ENCODE assay signal across 8 cellular contexts in the genomic region with DNA sequence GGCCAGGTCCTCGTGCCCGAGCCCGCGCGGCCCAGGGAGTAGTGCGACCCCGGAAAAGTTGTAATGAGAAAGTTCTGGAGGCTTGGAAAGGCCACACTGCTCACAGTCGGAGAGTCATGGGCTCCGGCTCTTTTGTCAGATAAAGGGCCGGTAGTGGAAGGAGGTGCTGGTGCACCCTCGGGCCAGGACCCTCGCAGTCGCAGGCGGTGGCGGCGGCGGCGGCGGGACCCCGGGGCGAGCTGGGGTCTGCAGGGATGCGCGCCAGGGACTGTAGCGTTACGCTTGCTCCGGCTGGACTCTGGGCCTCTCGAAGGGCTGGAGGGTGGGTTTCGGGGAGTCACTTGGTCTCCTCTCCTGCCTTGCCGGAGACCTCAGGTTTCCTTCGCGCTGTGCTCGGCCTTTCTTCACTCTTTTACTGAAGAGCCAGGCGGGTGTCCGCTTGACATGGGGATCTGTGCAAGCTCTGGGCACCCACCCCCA. TPM values are rescaled to one million over a fixed set of nuclear protein-coding genes. Genes with fewer than 3 reads are reported as not detected.
DNase-seq lines count a peak whose midpoint lies in the region; ATAC-seq and TF ChIP-seq lines count a peak whose summit lies in the region.

No MANE protein-coding gene starts in this region.

- TF ChIP-seq CTCF in CD8-positive, alpha-beta T cell (IDR thresholded peaks at IDR 0.05): no peak
- TF ChIP-seq CTCF in RWPE2 (IDR thresholded peaks at IDR 0.05; ENCODE audit: poor library complexity, severe bottlenecking): no peak
- no peak for TF ChIP-seq CTCF in fibroblast of mammary gland (conservative IDR thresholded peaks at IDR 0.05; ENCODE audit: control insufficient read depth, insufficient read depth, low read depth, low read length)
- no peak for TF ChIP-seq CTCF in osteocyte (IDR thresholded peaks at IDR 0.05)
- TF ChIP-seq CTCF in OCI-LY7 (conservative IDR thresholded peaks at IDR 0.05; ENCODE audit: low read length): no peak

- no peak overlapping the region for H3K27ac Mint-ChIP-seq in CD8-positive, alpha-beta T cell
- H3K27ac Mint-ChIP-seq in osteocyte (ENCODE audit: unreplicated experiment): no peak overlapping the region

- ATAC-seq in CD8-positive, alpha-beta T cell: no peak
- ATAC-seq in RWPE2 (ENCODE audit: low read depth): peak; percentile 6; the same call in 1 of the 3 replicates
- ATAC-seq in GM19035 (IDR thresholded peaks at IDR 0.05; ENCODE audit: unreplicated experiment): no peak

- DNase-seq in CD8-positive, alpha-beta T cell: no peak
- no peak for DNase-seq in RWPE2 (ENCODE audit: low spot score)
- no peak for DNase-seq in fibroblast of mammary gland (ENCODE audit: low read depth)
- DNase-seq in osteocyte (ENCODE audit: extremely low spot score, unreplicated experiment): no peak
- no peak for DNase-seq in OCI-LY7 (ENCODE audit: low spot score)
- DNase-seq in NK-92 treated with Interleukin-12 subunit alpha and Interleukin-12 subunit beta, amount 100 ng/mL, for 24 hours (lab: John Stamatoyannopoulos, UW): no peak
- no peak for DNase-seq in central memory CD4-positive, alpha-beta T cell

- no peaks in the 10 kb centered on the region for H3K9me2 ChIP-seq in OCI-LY7 (ENCODE audit: insufficient read depth, low read length)

- H3K79me2 ChIP-seq in OCI-LY7 (ENCODE audit: insufficient read depth, low read depth, low read length): no peaks in the 10 kb centered on the region

- H3K36me3 ChIP-seq in CD8-positive, alpha-beta T cell (ENCODE audit: insufficient read depth, low read length): no peaks in the 10 kb centered on the region
- H3K36me3 ChIP-seq in RWPE2 (ENCODE audit: low read depth) (no peaks in the 10 kb centered on the region), OCI-LY7 (ENCODE audit: insufficient read depth, low read length) (no peaks in the 10 kb centered on the region)

- H3K4me1 ChIP-seq in CD8-positive, alpha-beta T cell (ENCODE audit: insufficient read depth, low read length): peaks cover 17% of the 10 kb centered on the region
- H3K4me1 ChIP-seq in RWPE2 (ENCODE audit: insufficient read depth, poor library complexity, severe bottlenecking) (no peaks in the 10 kb centered on the region), OCI-LY7 (ENCODE audit: insufficient read depth, low read length, poor library complexity, severe bottlenecking) (no peaks in the 10 kb centered on the region)

- no peaks in the 10 kb centered on the region for H3K9me3 Mint-ChIP-seq in CD8-positive, alpha-beta T cell
- H3K9me3 Mint-ChIP-seq in osteocyte (ENCODE audit: unreplicated experiment): no peaks in the 10 kb centered on the region

- H3K27me3 Mint-ChIP-seq in CD8-positive, alpha-beta T cell (ENCODE audit: low read depth): peaks cover 44% of the 10 kb centered on the region
- peaks cover 73% of the 10 kb centered on the region for H3K27me3 Mint-ChIP-seq in osteocyte (ENCODE audit: unreplicated experiment)

- no peak overlapping the region for H2AFZ ChIP-seq in OCI-LY7 (ENCODE audit: low read length)

- no peaks in the 10 kb centered on the region for H3K9me3 ChIP-seq in CD8-positive, alpha-beta T cell (ENCODE audit: low read length)
- H3K9me3 ChIP-seq in RWPE2 (ENCODE audit: severe bottlenecking): no peaks in the 10 kb centered on the region
- H3K9me3 ChIP-seq in OCI-LY7 (ENCODE audit: low read length): no peaks in the 10 kb centered on the region

- no peak overlapping the region for H3K27ac ChIP-seq in CD8-positive, alpha-beta T cell (ENCODE audit: low read depth, low read length)
- H3K27ac ChIP-seq in RWPE2 (ENCODE audit: poor library complexity, severe bottlenecking): no peak overlapping the region
- no peak overlapping the region for H3K27ac ChIP-seq in OCI-LY7 (ENCODE audit: low read depth, low read length, poor library complexity, severe bottlenecking)

- H3K4me3 Mint-ChIP-seq in CD8-positive, alpha-beta T cell: peak overlapping the region; percentile 89
- peak overlapping the region; percentile 86 for H3K4me3 Mint-ChIP-seq in osteocyte (ENCODE audit: unreplicated experiment)

- CTCF ChIA-PET in CD8-positive, alpha-beta T cell (lab: Charles Lee): no interaction called here
- CTCF ChIA-PET in OCI-LY7 (lab: Charles Lee; ENCODE audit: unreplicated experiment): no interaction called here

- intact Hi-C loops in CD8-positive, alpha-beta T cell (cut with DNase I, micrococcal nuclease): no loop called here
- intact Hi-C loops in OCI-LY7 (cut with micrococcal nuclease; ENCODE audit: unreplicated experiment): no loop called here

- peaks cover 43% of the 10 kb centered on the region for H3K4me1 Mint-ChIP-seq in CD8-positive, alpha-beta T cell (ENCODE audit: low read depth)
- peaks cover 25% of the 10 kb centered on the region for H3K4me1 Mint-ChIP-seq in osteocyte (ENCODE audit: unreplicated experiment)

- H3K27me3 ChIP-seq in CD8-positive, alpha-beta T cell (ENCODE audit: insufficient read depth, low read length): peaks cover 18% of the 10 kb centered on the region
- peaks cover 87% of the 10 kb centered on the region for H3K27me3 ChIP-seq in RWPE2 (ENCODE audit: insufficient read depth, poor library complexity, severe bottlenecking)

- no TSS peak for BruUV-seq in OCI-LY7 (replicated peaks; lab: Mats Ljungman, UMichigan)

- H4K20me1 ChIP-seq in OCI-LY7 (ENCODE audit: insufficient read depth, low read length): no peaks in the 10 kb centered on the region

- peak overlapping the region; percentile 63 for H3K4me3 ChIP-seq in CD8-positive, alpha-beta T cell (ENCODE audit: low read depth, low read length)
- H3K4me3 ChIP-seq in RWPE2 (ENCODE audit: severe bottlenecking): peak overlapping the region; percentile 33
- peak overlapping the region; percentile 42 for H3K4me3 ChIP-seq in fibroblast of mammary gland (ENCODE audit: control insufficient read depth, low read depth, low read length)
- no peak overlapping the region for H3K4me3 ChIP-seq in OCI-LY7 (ENCODE audit: low read depth, low read length, poor library complexity, severe bottlenecking)

- POLR2A ChIA-PET in CD8-positive, alpha-beta T cell (lab: Charles Lee): no interaction called here
- POLR2A ChIA-PET in OCI-LY7 (lab: Charles Lee): no interaction called here

- peaks cover 7% of the 10 kb centered on the region for H3K36me3 Mint-ChIP-seq in CD8-positive, alpha-beta T cell
- no peaks in the 10 kb centered on the region for H3K36me3 Mint-ChIP-seq in osteocyte (ENCODE audit: unreplicated experiment)

- no peak overlapping the region for H3K4me2 ChIP-seq in OCI-LY7 (ENCODE audit: low read length)

RNA-seq across cellular contexts. Expression of a gene that starts 1.5 kb away (rescaled TPM):
- total RNA-seq in CD8-positive, alpha-beta T cell: not detected
- total RNA-seq in osteocyte (not detected in 2 replicates), OCI-LY7 (2022) (not detected in 2 replicates)
- not detected in 2 replicates for total RNA-seq in OCI-LY7 (2014; rRNA removed; shearing (Covaris generic))
